1 cellular context compared by ENCODE assay signal in genomic region chr4:101237773-101238172, GRCh38.
TF ChIP-seq lines count a peak whose summit lies in the region.

No MANE protein-coding gene starts in this region.

TF ChIP-seq in A549, 52 proteins besides CTCF, POLR2A, EP300 and RAD21 (continued from another document):
- TF ChIP-seq BCL3 (IDR thresholded peaks at IDR 0.05) (no peak), E2F6 (IDR thresholded peaks at IDR 0.05; ENCODE audit: borderline replicate concordance, low read depth) (no peak), ZSCAN20 (CRISPR knock-in tag; IDR thresholded peaks at IDR 0.05) (no peak), CHD4 (IDR thresholded peaks at IDR 0.05; ENCODE audit: borderline replicate concordance) (no peak), EHF (CRISPR knock-in tag; IDR thresholded peaks at IDR 0.05) (no peak), SREBF2 (IDR thresholded peaks at IDR 0.05) (no peak), HMGXB4 (CRISPR knock-in tag; IDR thresholded peaks at IDR 0.05; ENCODE audit: borderline replicate concordance) (no peak), ATOH8 (CRISPR knock-in tag; IDR thresholded peaks at IDR 0.05; ENCODE audit: low read depth) (no peak), CHD2 (IDR thresholded peaks at IDR 0.05; ENCODE audit: low read length, partially characterized antibody) (no peak), RNF2 (IDR thresholded peaks at IDR 0.05; ENCODE audit: borderline replicate concordance, low read depth) (no peak), KDM1A (IDR thresholded peaks at IDR 0.05; ENCODE audit: low read depth) (no peak), HDAC2 (IDR thresholded peaks at IDR 0.05) (no peak), FOXS1 (CRISPR knock-in tag; IDR thresholded peaks at IDR 0.05) (no peak)
TF ChIP-seq in A549: peak in this region for 0.
